ENCODE assay signal across 22 cellular contexts in the genomic region with DNA sequence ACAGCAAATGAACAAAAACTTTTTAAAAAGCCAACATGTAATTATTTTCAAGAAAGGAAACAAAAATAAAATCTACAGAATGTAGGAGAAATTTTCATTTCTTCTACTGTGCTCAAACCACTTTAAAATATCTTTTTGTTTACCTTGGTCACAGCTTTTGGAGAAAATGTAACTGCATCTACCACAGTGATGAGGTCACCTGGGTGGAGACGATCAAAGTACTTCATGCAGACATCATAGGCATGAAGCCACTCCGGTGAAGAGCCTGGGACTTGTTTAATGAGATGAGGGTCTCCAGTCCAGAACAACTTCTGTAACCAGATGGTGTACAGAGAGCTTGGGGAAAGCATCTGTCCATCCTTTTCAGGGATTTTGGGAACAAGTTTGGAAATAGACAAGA.
"Had no signal": no experiment of that assay in that cellular context is flagged by ENCODE, and none has a peak within 500 bp of the region (broad histone marks: within the 10 kb centered on the region; RNA-seq: fewer than 3 reads in every experiment).

No MANE protein-coding gene starts in this region.

- H3K27ac Mint-ChIP-seq: naive thymus-derived CD4-positive, alpha-beta T cell; nephron progenitor cell; stimulated activated memory B cell treated with anti-CD40 and anti-IgM and Interleukin-4, amounts not matched to agents 10 μg/mL and 1 μg/mL and 100 μg/mL, for 72 hours; stimulated activated naive CD8-positive, alpha-beta T cell treated with anti-CD3 and anti-CD28 coated beads, Interleukin-15, Interleukin-2, amounts not matched to agents 100 ng/mL and 50 ng/mL, for 24 hours had no signal

- H3K36me3 ChIP-seq: uterus had no signal

- H3K27ac ChIP-seq: heart right ventricle, psoas muscle, right lobe of liver, spleen, tibial artery, upper lobe of left lung, uterus had no signal

- H3K27me3 Mint-ChIP-seq: naive thymus-derived CD4-positive, alpha-beta T cell; stimulated activated memory B cell treated with anti-CD40 and anti-IgM and Interleukin-4, amounts not matched to agents 10 μg/mL and 1 μg/mL and 100 μg/mL, for 72 hours; stimulated activated naive CD8-positive, alpha-beta T cell treated with anti-CD3 and anti-CD28 coated beads, Interleukin-15, Interleukin-2, amounts not matched to agents 100 ng/mL and 50 ng/mL, for 24 hours had no signal

- H3K4me1 Mint-ChIP-seq: stimulated activated memory B cell treated with anti-CD40 and anti-IgM and Interleukin-4, amounts not matched to agents 10 μg/mL and 1 μg/mL and 100 μg/mL, for 72 hours had no signal

- H3K9me3 ChIP-seq: heart right ventricle, psoas muscle, right lobe of liver, spleen, tibial artery, upper lobe of left lung, uterus had no signal

- H3K4me1 ChIP-seq: heart right ventricle, psoas muscle, right lobe of liver, spleen, tibial artery, upper lobe of left lung, uterus had no signal

- FAIRE-seq: endometrium, frontal cortex had no signal

- ATAC-seq: esophagus mucosa; heart right ventricle; left lobe of liver; naive thymus-derived CD4-positive, alpha-beta T cell; psoas muscle; stimulated activated memory B cell treated with anti-CD40 and anti-IgM and Interleukin-4, amounts not matched to agents 10 μg/mL and 1 μg/mL and 100 μg/mL, for 72 hours had no signal

- H3K4me3 ChIP-seq: heart right ventricle, psoas muscle, right lobe of liver, spleen, tibial artery, upper lobe of left lung, uterus had no signal

- DNase-seq: effector memory CD4-positive, alpha-beta T cell; heart right ventricle; islet precursor cell; mammary epithelial cell; naive thymus-derived CD4-positive, alpha-beta T cell; nephron progenitor cell; psoas muscle; retina; right lobe of liver; spleen; stimulated activated CD4-positive, alpha-beta T cell treated with anti-CD3 and anti-CD28 coated beads, Interleukin-15, amount 100 ng/mL, for 24 hours; stimulated activated CD4-positive, alpha-beta T cell treated with anti-CD3 and anti-CD28 coated beads, Interleukin-1b, Interleukin-23, amount 100 ng/mL, for 48 hours; stimulated activated CD4-positive, alpha-beta T cell treated with anti-CD3 and anti-CD28 coated beads, Interleukin-4, amount 100 ng/mL, for 24 hours; tibial artery; upper lobe of left lung; uterus had no signal

- H3K9me3 Mint-ChIP-seq: naive thymus-derived CD4-positive, alpha-beta T cell; nephron progenitor cell; stimulated activated memory B cell treated with anti-CD40 and anti-IgM and Interleukin-4, amounts not matched to agents 10 μg/mL and 1 μg/mL and 100 μg/mL, for 72 hours; stimulated activated naive CD8-positive, alpha-beta T cell treated with anti-CD3 and anti-CD28 coated beads, Interleukin-15, Interleukin-2, amounts not matched to agents 100 ng/mL and 50 ng/mL, for 24 hours had no signal

- H3K4me3 Mint-ChIP-seq: naive thymus-derived CD4-positive, alpha-beta T cell; nephron progenitor cell; stimulated activated memory B cell treated with anti-CD40 and anti-IgM and Interleukin-4, amounts not matched to agents 10 μg/mL and 1 μg/mL and 100 μg/mL, for 72 hours; stimulated activated naive CD8-positive, alpha-beta T cell treated with anti-CD3 and anti-CD28 coated beads, Interleukin-15, Interleukin-2, amounts not matched to agents 100 ng/mL and 50 ng/mL, for 24 hours had no signal

- H3K27me3 ChIP-seq: heart right ventricle, right lobe of liver, spleen, tibial artery, upper lobe of left lung, uterus had no signal
